ENCODE assay signal across 16 cellular contexts in genomic region chr2:220315098-220315785, GRCh38.
"Had no signal": no experiment of that assay in that cellular context is flagged by ENCODE, and none has a peak within 500 bp of the region (broad histone marks: within the 10 kb centered on the region; RNA-seq: fewer than 3 reads in every experiment).

No MANE protein-coding gene starts in this region.

- H3K79me2 ChIP-seq: hepatocyte had no signal

- H3K4me1 ChIP-seq: lower lobe of right lung, transverse colon had no signal

- H3K4me3 ChIP-seq: cardiac muscle cell, hepatocyte, lower lobe of right lung, transverse colon had no signal

- ATAC-seq: activated CD4-positive, alpha-beta T cell treated with anti-CD3 and anti-CD28 coated beads for 36 hours; activated CD8-positive, alpha-beta T cell treated with anti-CD3 and anti-CD28 coated beads for 36 hours; activated T-helper 17 cell treated with anti-CD3 and anti-CD28 coated beads, Interleukin-2, amount 50 U/mL, for 72 hours; lower lobe of right lung; right cardiac atrium; stimulated activated naive B cell treated with anti-CD40 and anti-IgM and Interleukin-4, amounts not matched to agents 10 μg/mL and 1 μg/mL and 100 μg/mL, for 72 hours; T-cell had no signal

- H3K27me3 ChIP-seq: cardiac muscle cell, hepatocyte, transverse colon had no signal

- H3K4me2 ChIP-seq: hepatocyte had no signal

- DNase-seq: activated CD4-positive, alpha-beta T cell treated with anti-CD3 and anti-CD28 coated beads for 36 hours; activated CD8-positive, alpha-beta memory T cell treated with anti-CD3 and anti-CD28 coated beads, Interleukin-2, amount 50 U/mL, for 4 hours; activated CD8-positive, alpha-beta T cell treated with anti-CD3 and anti-CD28 coated beads for 36 hours; activated naive CD4-positive, alpha-beta T cell treated with anti-CD3 and anti-CD28 coated beads for 36 hours; kidney glomerular epithelial cell; lower lobe of right lung; naive B cell; right cardiac atrium; stimulated activated CD4-positive, alpha-beta T cell treated with anti-CD3 and anti-CD28 coated beads, Interleukin-2, amount 100 ng/mL, for 24 hours; stimulated activated naive B cell treated with anti-CD40 and anti-IgM and Interleukin-4, amounts not matched to agents 10 μg/mL and 1 μg/mL and 100 μg/mL, for 72 hours; T-cell; transverse colon; WERI-Rb-1 had no signal

- H3K9me3 ChIP-seq: lower lobe of right lung, transverse colon had no signal

- H2AFZ ChIP-seq: hepatocyte had no signal

- H3K36me3 ChIP-seq: cardiac muscle cell, lower lobe of right lung, transverse colon, WERI-Rb-1 had no signal

- H3K27ac ChIP-seq: cardiac muscle cell, hepatocyte, lower lobe of right lung, transverse colon, WERI-Rb-1 had no signal
